Comparison of ENCODE assay signal across 32 cellular contexts in the genomic region with DNA sequence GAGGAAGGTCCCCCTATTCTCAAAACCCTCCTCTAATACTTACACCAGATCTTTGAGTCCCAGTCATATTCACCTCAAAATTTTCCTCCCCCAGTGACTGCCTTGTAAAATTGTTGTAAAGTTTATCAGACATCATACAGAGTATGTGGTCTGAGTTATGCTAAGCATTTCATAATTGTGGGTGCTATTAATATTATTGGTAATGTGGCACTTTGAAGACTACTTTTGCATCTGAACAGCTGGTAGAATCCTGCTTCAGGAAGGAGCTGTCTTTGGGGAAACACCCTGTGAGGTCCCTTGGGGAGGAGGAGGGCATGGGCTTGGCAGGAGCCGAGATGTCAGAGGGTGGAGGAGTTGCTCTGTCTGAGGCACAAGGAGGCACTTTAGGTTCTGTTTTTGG.
"Had no signal": no experiment of that assay in that cellular context is flagged by ENCODE, and none has a peak within 500 bp of the region (broad histone marks: within the 10 kb centered on the region; RNA-seq: fewer than 3 reads in every experiment).

No MANE protein-coding gene starts in this region.

- H3K27ac ChIP-seq: adrenal gland, body of pancreas, coronary artery, foreskin keratinocyte, heart left ventricle, neural progenitor cell, thoracic aorta, vagina had no signal

- H3K9me3 ChIP-seq: adrenal gland, body of pancreas, thoracic aorta, vagina had no signal

- H3K4me3 Mint-ChIP-seq: activated CD4-positive, alpha-beta memory T cell treated with anti-CD3 and anti-CD28 coated beads, Interleukin-2, amount 10 ng/mL, durations not matched to agents 7 days and 5 days; activated CD4-positive, alpha-beta T cell treated with anti-CD3 and anti-CD28 coated beads, Interleukin-2, amount 10 ng/mL, durations not matched to agents 7 days and 5 days; activated naive CD4-positive, alpha-beta T cell treated with anti-CD3 and anti-CD28 coated beads for 36 hours; activated naive CD8-positive, alpha-beta T cell treated with anti-CD3 and anti-CD28 coated beads for 36 hours; activated T-helper 1 cell treated with anti-CD3 and anti-CD28 coated beads, Interleukin-12 subunit alpha, Interleukin-12 subunit beta, Interleukin-2, Interleukin-4 antibody, amounts not matched to agents 30 ng/mL and 10 ng/mL and 1 ng/mL, durations not matched to agents 14 hours and 24 hours and 36 hours; effector memory CD8-positive, alpha-beta T cell; immature natural killer cell; natural killer cell; neural progenitor cell; stimulated activated naive CD8-positive, alpha-beta T cell treated with anti-CD3 and anti-CD28 coated beads, Interleukin-15, Interleukin-2, amounts not matched to agents 100 ng/mL and 50 ng/mL, for 24 hours; T-helper 17 cell; WTC11 had no signal

- H3K27ac Mint-ChIP-seq: activated CD4-positive, alpha-beta memory T cell treated with anti-CD3 and anti-CD28 coated beads, Interleukin-2, amount 10 ng/mL, durations not matched to agents 7 days and 5 days; activated CD4-positive, alpha-beta T cell treated with anti-CD3 and anti-CD28 coated beads, Interleukin-2, amount 10 ng/mL, durations not matched to agents 7 days and 5 days; activated naive CD4-positive, alpha-beta T cell treated with anti-CD3 and anti-CD28 coated beads for 36 hours; activated naive CD8-positive, alpha-beta T cell treated with anti-CD3 and anti-CD28 coated beads for 36 hours; activated T-helper 1 cell treated with anti-CD3 and anti-CD28 coated beads, Interleukin-12 subunit alpha, Interleukin-12 subunit beta, Interleukin-2, Interleukin-4 antibody, amounts not matched to agents 30 ng/mL and 10 ng/mL and 1 ng/mL, durations not matched to agents 14 hours and 24 hours and 36 hours; effector memory CD8-positive, alpha-beta T cell; natural killer cell; neural progenitor cell; stimulated activated naive CD8-positive, alpha-beta T cell treated with anti-CD3 and anti-CD28 coated beads, Interleukin-15, Interleukin-2, amounts not matched to agents 100 ng/mL and 50 ng/mL, for 24 hours; T-helper 17 cell; WTC11 had no signal

- ATAC-seq: effector memory CD8-positive, alpha-beta T cell; foreskin keratinocyte; natural killer cell; T-helper 17 cell; WTC11 had no signal

- H3K4me3 ChIP-seq: adrenal gland, body of pancreas, coronary artery, heart left ventricle, neural progenitor cell, thoracic aorta, vagina had no signal

- H3K4me1 ChIP-seq: adrenal gland, foreskin keratinocyte, neural progenitor cell, vagina had no signal

- DNase-seq: activated CD4-positive, alpha-beta memory T cell treated with anti-CD3 and anti-CD28 coated beads, Interleukin-2, amount 10 ng/mL, durations not matched to agents 7 days and 5 days; activated CD4-positive, alpha-beta T cell treated with anti-CD3 and anti-CD28 coated beads for 1 hour; activated CD4-positive, alpha-beta T cell treated with anti-CD3 and anti-CD28 coated beads, Interleukin-2, amount 10 ng/mL, durations not matched to agents 7 days and 5 days; activated effector memory CD4-positive, alpha-beta T cell treated with anti-CD3 and anti-CD28 coated beads, Interleukin-2, amount 50 U/mL, for 16 hours; activated naive CD4-positive, alpha-beta T cell treated with anti-CD3 and anti-CD28 coated beads for 36 hours; activated naive CD8-positive, alpha-beta T cell treated with anti-CD3 and anti-CD28 coated beads for 36 hours; aorta; effector memory CD8-positive, alpha-beta T cell; foreskin keratinocyte; heart left ventricle; hypothalamus; immature natural killer cell; kidney; midbrain; natural killer cell; occipital lobe; posterior cingulate gyrus; right cardiac atrium; stimulated activated CD4-positive, alpha-beta T cell treated with anti-CD3 and anti-CD28 coated beads, Interleukin-12 subunit alpha, Interleukin-12 subunit beta, amount 100 ng/mL, for 4 hours; stimulated activated CD4-positive, alpha-beta T cell treated with anti-CD3 and anti-CD28 coated beads, Interleukin-4, amount 100 ng/mL, for 1 hour; T-helper 17 cell; T1000; trophoblast cell had no signal

- H3K36me3 Mint-ChIP-seq: activated naive CD8-positive, alpha-beta T cell treated with anti-CD3 and anti-CD28 coated beads for 36 hours; natural killer cell; neural progenitor cell had no signal

- H3K4me1 Mint-ChIP-seq: activated CD4-positive, alpha-beta memory T cell treated with anti-CD3 and anti-CD28 coated beads, Interleukin-2, amount 10 ng/mL, durations not matched to agents 7 days and 5 days; activated CD4-positive, alpha-beta T cell treated with anti-CD3 and anti-CD28 coated beads, Interleukin-2, amount 10 ng/mL, durations not matched to agents 7 days and 5 days; activated naive CD8-positive, alpha-beta T cell treated with anti-CD3 and anti-CD28 coated beads for 36 hours; neural progenitor cell; T-helper 17 cell had no signal

- H3K9me3 Mint-ChIP-seq: activated CD4-positive, alpha-beta T cell treated with anti-CD3 and anti-CD28 coated beads, Interleukin-2, amount 10 ng/mL, durations not matched to agents 7 days and 5 days; activated naive CD4-positive, alpha-beta T cell treated with anti-CD3 and anti-CD28 coated beads for 36 hours; immature natural killer cell had no signal

- H3K27me3 ChIP-seq: adrenal gland, body of pancreas, heart left ventricle, neural progenitor cell, vagina had no signal

- H3K36me3 ChIP-seq: adrenal gland, heart left ventricle, neural progenitor cell, thoracic aorta, vagina had no signal
